Comparison of ENCODE assay signal across 19 cellular contexts in the genomic region with DNA sequence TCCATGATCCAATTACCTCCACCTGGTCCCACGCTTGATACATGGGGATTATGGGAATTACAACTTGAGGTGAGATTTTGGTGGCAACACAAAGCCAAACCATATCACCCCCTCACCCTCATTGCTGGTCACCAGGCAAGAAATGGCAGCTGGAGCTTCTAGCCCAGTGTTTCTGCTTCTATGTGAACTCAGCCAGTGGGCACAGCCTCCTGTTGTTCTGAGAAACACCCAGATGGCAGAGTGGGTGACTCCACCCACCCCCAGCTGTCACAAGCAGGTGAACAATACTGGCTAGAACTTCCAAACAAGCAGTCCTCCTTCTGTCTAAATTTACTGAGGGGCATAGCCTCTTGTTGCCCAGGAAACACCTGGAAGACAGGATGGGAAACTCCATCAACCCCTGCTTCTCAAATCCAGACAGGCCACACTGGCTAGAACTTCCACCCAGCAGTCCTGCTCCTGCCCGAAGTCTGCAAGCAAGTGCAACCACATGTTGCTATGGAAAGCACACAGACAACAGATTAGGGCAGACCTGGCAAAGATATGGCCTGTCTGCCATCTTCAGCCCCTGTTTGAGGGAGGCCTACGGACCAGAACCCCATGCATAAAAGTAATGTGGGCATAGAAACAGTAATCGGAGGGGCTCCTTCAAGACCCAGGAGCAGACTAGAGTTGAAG.
"Had no signal": no experiment of that assay in that cellular context is flagged by ENCODE, and none has a peak within 500 bp of the region (broad histone marks: within the 10 kb centered on the region; RNA-seq: fewer than 3 reads in every experiment).

No MANE protein-coding gene starts in this region.

- H3K36me3 ChIP-seq: breast epithelium, heart left ventricle, right lobe of liver, transverse colon had no signal

- H3K4me3 ChIP-seq: breast epithelium, heart left ventricle, right lobe of liver, testis, transverse colon had no signal

- ATAC-seq: activated CD4-positive, CD25-positive, alpha-beta regulatory T cell treated with anti-CD3 and anti-CD28 coated beads, Interleukin-2, amount 50 U/mL, for 24 hours; activated naive CD8-positive, alpha-beta T cell treated with anti-CD3 and anti-CD28 coated beads, Interleukin-2, amount 50 U/mL, for 24 hours; heart left ventricle; natural killer cell treated with Interleukin-12 subunit alpha and Interleukin-12 subunit beta and Interleukin-15 and Interleukin-18, amount 100 ng/mL, for 72 hours; stimulated activated naive CD8-positive, alpha-beta T cell treated with anti-CD3 and anti-CD28 coated beads, Interleukin-15, Interleukin-2, amounts not matched to agents 100 U/mL and 50 U/mL, for 24 hours had no signal

- DNase-seq: activated CD4-positive, alpha-beta memory T cell treated with anti-CD3 and anti-CD28 coated beads, Interleukin-2, amount 10 ng/mL, durations not matched to agents 7 days and 5 days; activated CD4-positive, alpha-beta T cell treated with anti-CD3 and anti-CD28 coated beads, Interleukin-2, amount 10 ng/mL, durations not matched to agents 7 days and 5 days; activated naive CD8-positive, alpha-beta T cell treated with anti-CD3 and anti-CD28 coated beads, Interleukin-2, amount 50 U/mL, for 24 hours; activated T-cell treated with anti-CD3 and anti-CD28 coated beads, Interleukin-2, amount 50 U/mL, for 48 hours; central memory CD4-positive, alpha-beta T cell; heart left ventricle; immature natural killer cell; kidney; midbrain; stimulated activated CD4-positive, alpha-beta T cell treated with anti-CD3 and anti-CD28 coated beads, Interleukin-2, amount 100 ng/mL, for 48 hours; stimulated activated naive CD8-positive, alpha-beta T cell treated with anti-CD3 and anti-CD28 coated beads, Interleukin-15, Interleukin-2, amounts not matched to agents 100 U/mL and 50 U/mL, for 24 hours; T-helper 9 cell; testis had no signal

- H3K9me3 ChIP-seq: breast epithelium, right lobe of liver, testis, transverse colon had no signal

- H3K27me3 ChIP-seq: breast epithelium, heart left ventricle, right lobe of liver, testis, transverse colon had no signal

- H3K4me1 ChIP-seq: breast epithelium, heart left ventricle, testis had no signal

- H3K27ac ChIP-seq: breast epithelium, heart left ventricle, right lobe of liver, testis, VCaP had no signal
